In the genomic region with DNA sequence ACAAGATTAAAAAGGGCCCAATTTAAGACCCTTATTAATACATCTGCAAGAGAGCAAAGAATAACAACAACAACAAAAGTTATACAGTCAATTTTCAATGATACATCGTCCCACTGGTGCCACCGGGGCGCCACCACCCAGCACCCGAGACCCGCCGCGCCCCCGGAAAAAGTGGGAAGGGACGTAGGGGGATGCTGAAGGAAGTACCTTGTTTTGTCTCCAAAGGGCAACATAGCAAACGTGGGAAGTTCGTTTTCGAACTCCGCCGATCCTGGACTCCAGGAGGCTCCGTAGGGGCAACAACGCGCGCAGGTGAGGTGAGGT, we compare ENCODE assay signal across 8 cellular contexts. TPM values are rescaled to one million over a fixed set of nuclear protein-coding genes. Genes with fewer than 3 reads are reported as not detected.
DNase-seq lines count a peak whose midpoint lies in the region; ATAC-seq and TF ChIP-seq lines count a peak whose summit lies in the region.

No MANE protein-coding gene starts in this region.

- CTCF ChIA-PET in Panc1 (lab: Charles Lee): no interaction called here

- H2AFZ ChIP-seq in trophoblast cell (ENCODE audit: insufficient read depth, low read length, poor library complexity): peak overlapping the region; percentile 89

- H2BK5ac ChIP-seq in trophoblast cell (ENCODE audit: low read depth, low read length, poor library complexity): no peak overlapping the region

- peaks cover 4% of the 10 kb centered on the region for H3K79me1 ChIP-seq in trophoblast cell (ENCODE audit: low read length)

- H3K4me3 ChIP-seq in GM12865 (ENCODE audit: low read depth, low read length) (peak overlapping the region; percentile 38), Panc1 (ENCODE audit: low read depth in 2 of 2, low read length in 2 of 2) (peak overlapping the region; percentile 52 to 89), esophagus muscularis mucosa (peak overlapping the region; percentile 70 to 94 (median 92)), trophoblast cell (ENCODE audit: low read depth, low read length) (peak overlapping the region; percentile 79)

- H2AK5ac ChIP-seq in trophoblast cell (ENCODE audit: low read length): no peak overlapping the region

- intact Hi-C loops in Panc1 (cut with micrococcal nuclease; ENCODE audit: unreplicated experiment) (loop anchor here (5.0 to 10.0 kb wide), 3 partner anchors 55 to 312 kb away; no protein-coding TSS in a partner anchor), esophagus muscularis mucosa (cut with DNase I) (loop anchor here (1.0 to 5.0 kb wide), 2 partner anchors 35 to 68 kb away; no protein-coding TSS in a partner anchor), left colon (cut with DNase I, micrococcal nuclease) (no loop called here)

- no peak overlapping the region for H3K9ac ChIP-seq in trophoblast cell (ENCODE audit: low read length)

- peak overlapping the region; percentile 3 for H2BK120ac ChIP-seq in trophoblast cell (ENCODE audit: insufficient read depth, low read length, poor library complexity)

- H3K4me1 ChIP-seq in Panc1 (ENCODE audit: control insufficient read depth, insufficient read depth, low read length): peaks cover 25% of the 10 kb centered on the region
- peaks cover 14 to 40% (median 32%) of the 10 kb centered on the region in 4 donors for H3K4me1 ChIP-seq in esophagus muscularis mucosa
- peaks cover 3 to 5% of the 10 kb centered on the region in 2 experiments for H3K4me1 ChIP-seq in trophoblast cell (ENCODE audit: control insufficient read depth in 1 of 2, insufficient read depth in 2 of 2, low read length in 2 of 2)

- no peak overlapping the region for H3K4ac ChIP-seq in trophoblast cell (ENCODE audit: low read depth, low read length)

- TF ChIP-seq POLR2A in esophagus muscularis mucosa (IDR thresholded peaks at IDR 0.05; ENCODE audit: low read depth): no peak

- ATAC-seq in Panc1 (peak; percentile 2; the same call in 1 of the 2 replicates), left colon (no peak), GM21723 (IDR thresholded peaks at IDR 0.05; ENCODE audit: unreplicated experiment) (no peak), GM21367 (IDR thresholded peaks at IDR 0.05; ENCODE audit: unreplicated experiment) (no peak)

- H3K27ac ChIP-seq in Panc1 (ENCODE audit: low read length) (peak overlapping the region; percentile 93), esophagus muscularis mucosa (replicated peaks in 1 of 4) (peak overlapping the region; percentile 90 to 97 (median 94)), trophoblast cell (ENCODE audit: low read depth, low read length) (no peak overlapping the region)

- H3K4me2 ChIP-seq in trophoblast cell (ENCODE audit: low read length): peak overlapping the region; percentile 76

- no peaks in the 10 kb centered on the region for H3K27me3 ChIP-seq in Panc1 (ENCODE audit: control insufficient read depth, insufficient read depth, low read length)
- no peaks in the 10 kb centered on the region for H3K27me3 ChIP-seq in esophagus muscularis mucosa
- H3K27me3 ChIP-seq in trophoblast cell (ENCODE audit: insufficient read depth, low read length): no peaks in the 10 kb centered on the region

- H3K23ac ChIP-seq in trophoblast cell (ENCODE audit: low read length): no peak overlapping the region

- H3K14ac ChIP-seq in trophoblast cell (ENCODE audit: low read length): peak overlapping the region; percentile 34

- H4K8ac ChIP-seq in trophoblast cell (ENCODE audit: low read depth, low read length): peak overlapping the region; percentile 81

- H3K18ac ChIP-seq in trophoblast cell (ENCODE audit: low read length): peak overlapping the region; percentile 51

- H2BK12ac ChIP-seq in trophoblast cell (ENCODE audit: low read length): no peak overlapping the region

- H3K36me3 ChIP-seq in Panc1 (ENCODE audit: control insufficient read depth, insufficient read depth, low read length) (no peaks in the 10 kb centered on the region; the same call in 1 of the 2 replicates), esophagus muscularis mucosa (no peaks in the 10 kb centered on the region), trophoblast cell (ENCODE audit: control insufficient read depth in 1 of 2, insufficient read depth in 2 of 2, low read length in 2 of 2) (no peaks in the 10 kb centered on the region)

- peak overlapping the region; percentile 11 for H4K91ac ChIP-seq in trophoblast cell (ENCODE audit: low read depth, low read length)

- H4K12ac ChIP-seq in trophoblast cell (ENCODE audit: low read depth, low read length): peak overlapping the region; percentile 72

- TF ChIP-seq EP300 in esophagus muscularis mucosa (IDR thresholded peaks at IDR 0.05): no peak

- TF ChIP-seq CTCF in GM12865 (IDR thresholded peaks at IDR 0.05; ENCODE audit: insufficient read depth, low read depth, low read length, missing control alignments) (no peak), Panc1 (IDR thresholded peaks at IDR 0.05) (no peak), esophagus muscularis mucosa (IDR thresholded peaks at IDR 0.05) (no peak)

- WGBS in esophagus muscularis mucosa: 0% methylated on average over 10 of the region's 18 CpGs
- WGBS in trophoblast cell (ENCODE audit: extremely low coverage, insufficient coverage, insufficient read length): no CpG with 5 or more reads among the region's 18 CpGs

- no peaks in the 10 kb centered on the region for H3K9me3 ChIP-seq in Panc1 (ENCODE audit: control insufficient read depth, insufficient read depth, low read depth, low read length)
- H3K9me3 ChIP-seq in esophagus muscularis mucosa: no peaks in the 10 kb centered on the region
- no peaks in the 10 kb centered on the region for H3K9me3 ChIP-seq in trophoblast cell (ENCODE audit: insufficient read depth, low read depth, low read length)

- POLR2A ChIA-PET in Panc1 (lab: Charles Lee): no interaction called here

- in situ Hi-C loops in Panc1 (cut with HindIII; ENCODE audit: low pct_unique_long_range_greater_than_20kb, low sequenced_read_pairs): no loop called here

- no peaks in the 10 kb centered on the region for H3K79me2 ChIP-seq in trophoblast cell (ENCODE audit: control insufficient read depth, insufficient read depth, low read length, poor library complexity)

- no TSS peak for BruUV-seq in Panc1 (replicated peaks; lab: Mats Ljungman, UMichigan)

- DNase-seq in GM12865 (ENCODE audit: low read depth): no peak
- no peak for DNase-seq in Panc1 (ENCODE audit: low read depth, low spot score)
- DNase-seq in esophagus muscularis mucosa (ENCODE audit: extremely low spot score): no peak
- no peak for DNase-seq in trophoblast cell
- DNase-seq in left colon: no peak
- no peak for DNase-seq in dermis blood vessel endothelial cell

RNA-seq across cellular contexts. Expression of a gene that starts 1.7 kb away (rescaled TPM):
- total RNA-seq in Panc1 (2021; ENCODE audit: unreplicated experiment) (114 TPM), esophagus muscularis mucosa (100 to 1,000 TPM; 154 to 208 (median 199) TPM), left colon (10 to 100 TPM; 30.7 to 53.6 TPM), dermis blood vessel endothelial cell (1.7 and 1.8 TPM in 2 replicates)
- polyA plus RNA-seq in Panc1 (2012; ENCODE audit: insufficient read length): 40.8 TPM
- 4.6 and 5.4 TPM in 2 replicates for polyA plus RNA-seq in trophoblast cell (2013)

Comparison
In these comparisons a context has a peak if more than half of its experiments do, and no peak if none do; other contexts are left out.
1. H3K4me3 ChIP-seq: peak in every context shown above with its lines; median percentile 92 in esophagus muscularis mucosa; 79 in trophoblast cell; 70 in Panc1; 38 in GM12865.
2. RNA of a gene that starts 1.7 kb away (total RNA-seq): 154 to 208 TPM in esophagus muscularis mucosa, 114 TPM in Panc1 (single experiment) and 30.7 to 53.6 TPM in left colon; 1.7 to 1.8 TPM in dermis blood vessel endothelial cell; every median in the first group is over 10 times any median in the second.
3. intact Hi-C loops: an anchor here in Panc1 (5.0 to 10.0 kb wide) and esophagus muscularis mucosa (1.0 to 5.0 kb wide); none called in left colon.